Comparison of ENCODE assay signal across 9 cellular contexts in genomic region chr19:795691-796581, GRCh38. TPM values are rescaled to one million over a fixed set of nuclear protein-coding genes. Genes with fewer than 3 reads are reported as not detected.
A peak's percentile ranks its signal among the peaks of the same experiment; 100 is the strongest.
DNase-seq lines count a peak whose midpoint lies in the region; ATAC-seq and TF ChIP-seq lines count a peak whose summit lies in the region.
"Had no signal": no experiment of that assay in that cellular context is flagged by ENCODE, and none has a peak within 500 bp of the region (broad histone marks: within the 10 kb centered on the region; RNA-seq: fewer than 3 reads in every experiment).

No MANE protein-coding gene starts in this region.

- H3K27me3 ChIP-seq in KMS-11 (ENCODE audit: insufficient read depth, low read depth) (no peaks in the 10 kb centered on the region), colonic mucosa (no peaks in the 10 kb centered on the region)

- H4K20me1 ChIP-seq in KMS-11 (ENCODE audit: insufficient read depth): peaks cover 26% of the 10 kb centered on the region

- H3K4me2 ChIP-seq in KMS-11: peak overlapping the region; percentile 36

- POLR2A ChIA-PET in AG04449 (lab: Yijun Ruan, JAX): interaction anchor here (0.6 to 1.1 kb wide), 3 partner anchors 10 to 162 kb away, joined by 3 to 7 read pairs (median 3); no protein-coding TSS in a partner anchor

- peaks cover 10% of the 10 kb centered on the region; the same call in 1 of the 2 replicates for H3K36me3 ChIP-seq in KMS-11 (ENCODE audit: insufficient read depth)
- no peaks in the 10 kb centered on the region for H3K36me3 ChIP-seq in colonic mucosa

- intact Hi-C loops in colonic mucosa (cut with DNase I): no loop called here

- no peaks in the 10 kb centered on the region for H3K9me3 Mint-ChIP-seq in naive B cell

- peak overlapping the region; percentile 72; the same call in 1 of the 2 replicates for H3K9ac ChIP-seq in KMS-11
- H3K9ac ChIP-seq in colonic mucosa (ENCODE audit: low read depth in 2 of 2, low read length in 2 of 2): peak overlapping the region; percentile 51 to 63

- H3K4me3 ChIP-seq in AG04449 (ENCODE audit: low read depth, low read length): peak overlapping the region; percentile 65
- H3K4me3 ChIP-seq in KMS-11 (IDR thresholded peaks at IDR 0.05; ENCODE audit: insufficient read depth, low read depth, low read length): no peak overlapping the region
- peak overlapping the region; percentile 65 for H3K4me3 ChIP-seq in colonic mucosa

- DNase-seq in AG04449 (ENCODE audit: low read depth, low spot score) (no peak), colonic mucosa (peak; percentile 26), naive B cell (no peak), NCI-H146 (lab: John Stamatoyannopoulos, UW) (no peak), NCI-H2029 treated with DMSO at 0.1 percent for 48 hours (lab: John Stamatoyannopoulos, UW) (no peak)

- no peaks in the 10 kb centered on the region for H3K9me3 ChIP-seq in colonic mucosa

- ATAC-seq in naive B cell (ENCODE audit: low read depth in 2 of 2): no peak
- no peak for ATAC-seq in GM21526 (IDR thresholded peaks at IDR 0.05; ENCODE audit: low FRiP score, unreplicated experiment)
- no peak for ATAC-seq in HG02588 (IDR thresholded peaks at IDR 0.05; ENCODE audit: unreplicated experiment)

- H3K27ac ChIP-seq in KMS-11: no peak overlapping the region
- H3K27ac ChIP-seq in colonic mucosa: no peak overlapping the region

- CTCF ChIA-PET in AG04449 (lab: Yijun Ruan, JAX): interaction anchor here (1.1 kb wide), 1 partner anchor 25 kb away, joined by 3 read pairs; no protein-coding TSS in a partner anchor

- H3K4me3 Mint-ChIP-seq in naive B cell: peak overlapping the region; percentile 29 to 95 (median 52)

- H3K36me3 Mint-ChIP-seq in naive B cell: no peaks in the 10 kb centered on the region

- H3K4me1 ChIP-seq in KMS-11 (ENCODE audit: low read depth, poor library complexity, severe bottlenecking) (peaks cover 13% of the 10 kb centered on the region), colonic mucosa (peaks cover 20% of the 10 kb centered on the region)

- peaks cover 21 to 26% (median 25%) of the 10 kb centered on the region in 3 donors for H3K4me1 Mint-ChIP-seq in naive B cell

- TF ChIP-seq CTCF in AG04449 (IDR thresholded peaks at IDR 0.05; ENCODE audit: insufficient read depth, low read length, missing control alignments) (no peak), KMS-11 (conservative IDR thresholded peaks at IDR 0.05; ENCODE audit: low read depth, low read length) (no peak), colonic mucosa (IDR thresholded peaks at IDR 0.05) (no peak)

- peaks cover 0 to 2% (median 0%) of the 10 kb centered on the region in 3 donors for H3K27me3 Mint-ChIP-seq in naive B cell

- H2AFZ ChIP-seq in KMS-11 (ENCODE audit: low read depth): peak overlapping the region; percentile 73; the same call in 1 of the 2 replicates

- no peak overlapping the region for H3K27ac Mint-ChIP-seq in naive B cell

- H3K79me2 ChIP-seq in KMS-11 (ENCODE audit: insufficient read depth, low read depth): peaks cover 31% of the 10 kb centered on the region

RNA-seq across cellular contexts. Expression of gene PTBP1, which starts 1.3 kb away (rescaled TPM):
- total RNA-seq in colonic mucosa: 100 to 1,000 TPM; 284 to 457 TPM
- 100 to 1,000 TPM in 5 of 6 donors, 10 to 100 TPM in 1; 70.5 to 209 (median 124) TPM for polyA plus RNA-seq in naive B cell (ENCODE audit: low read depth in 6 of 6)

RNA-seq across cellular contexts. Expression of gene PLPPR3, which starts 25.8 kb away (rescaled TPM):
- total RNA-seq in colonic mucosa: under 1 TPM in 1 of 2 donors, not detected in 1; 0.22 TPM
- not detected for polyA plus RNA-seq in naive B cell (ENCODE audit: low read depth in 6 of 6)
- total RNA-seq: T-helper 2 cell treated with Interferon-gamma antibody and Interleukin-4, amounts not matched to agents 100 ng/mL and 5 ng/mL, for 36 hours had no signal

RNA-seq across cellular contexts. Expression of gene AZU1, which starts 31.7 kb away (rescaled TPM):
- total RNA-seq in colonic mucosa: under 1 TPM in 1 of 2 donors, not detected in 1; 0.27 TPM
- not detected for polyA plus RNA-seq in naive B cell (ENCODE audit: low read depth in 6 of 6)
- total RNA-seq: T-helper 2 cell treated with Interferon-gamma antibody and Interleukin-4, amounts not matched to agents 100 ng/mL and 5 ng/mL, for 36 hours had no signal

RNA-seq across cellular contexts. Expression of gene PRTN3, which starts 44.9 kb away (rescaled TPM):
- not detected for total RNA-seq in colonic mucosa
- not detected for polyA plus RNA-seq in naive B cell (ENCODE audit: low read depth in 6 of 6)
- total RNA-seq: T-helper 2 cell treated with Interferon-gamma antibody and Interleukin-4, amounts not matched to agents 100 ng/mL and 5 ng/mL, for 36 hours had no signal

RNA-seq across cellular contexts. Expression of gene MISP, which starts 45.0 kb away (rescaled TPM):
- total RNA-seq in colonic mucosa: 100 to 1,000 TPM; 285 to 320 TPM
- not detected for polyA plus RNA-seq in naive B cell (ENCODE audit: low read depth in 6 of 6)
- total RNA-seq: T-helper 2 cell treated with Interferon-gamma antibody and Interleukin-4, amounts not matched to agents 100 ng/mL and 5 ng/mL, for 36 hours had no signal
